In genomic region chr6:73695619-73696421, GRCh38 we compare ENCODE assay signal across 8 cellular contexts. TPM values are rescaled to one million over a fixed set of nuclear protein-coding genes. Genes with fewer than 3 reads are reported as not detected.
DNase-seq lines count a peak whose midpoint lies in the region; ATAC-seq lines count a peak whose summit lies in the region.

Gene CD109, plus strand, starts transcription at chr6:73696203. Its CDS starts 13 bp downstream, at chr6:73696216.

- H3K4me3 ChIP-seq in adipocyte (ENCODE audit: low read length), result peak within 1 kb of the TSS; percentile 86
- peak within 1 kb of the TSS; percentile 80 for H3K4me3 ChIP-seq in right cardiac atrium (ENCODE audit: low read length)

- intact Hi-C loops in right cardiac atrium (cut with DNase I), result no loop called here

- peaks cover 6% of the 10 kb centered on the region for H3K36me3 ChIP-seq in adipocyte (ENCODE audit: control insufficient read depth, insufficient read depth, low read length, severe bottlenecking)

- peak within 1 kb of the TSS; percentile 89 for H3K9ac ChIP-seq in adipocyte (ENCODE audit: low read length)

- H3K9me3 ChIP-seq in adipocyte (ENCODE audit: control insufficient read depth, low read length) (no peaks in the 10 kb centered on the region), right cardiac atrium (ENCODE audit: control insufficient read depth, low read length) (no peaks in the 10 kb centered on the region)

- H3K27me3 ChIP-seq in adipocyte (replicated peaks; ENCODE audit: control insufficient read depth, insufficient read depth, low read length) (no peaks in the 10 kb centered on the region), right cardiac atrium (ENCODE audit: control insufficient read depth, insufficient read depth) (no peaks in the 10 kb centered on the region)

- DNase-seq in COLO829 (ENCODE audit: low spot score), result peak; percentile 74
- DNase-seq in HS-5 (ENCODE audit: low read depth), result peak; percentile 64
- peak; percentile 14 for DNase-seq in T follicular helper cell (ENCODE audit: low read depth)
- peak; percentile 79 for DNase-seq in adipocyte (ENCODE audit: low read depth)
- peak; percentile 38 to 78 (median 77) for DNase-seq in right cardiac atrium
- DNase-seq in retina, result peak; percentile 83
- DNase-seq in NCI-H1436 (lab: John Stamatoyannopoulos, UW), result no peak

- ATAC-seq in GM21360 (IDR thresholded peaks at IDR 0.05; ENCODE audit: unreplicated experiment), result peak; percentile 60
- ATAC-seq in right cardiac atrium, result peak; percentile 91

- H3K4me1 ChIP-seq in adipocyte (ENCODE audit: control insufficient read depth, insufficient read depth, low read length), result peaks cover 29% of the 10 kb centered on the region
- no peaks in the 10 kb centered on the region for H3K4me1 ChIP-seq in right cardiac atrium (ENCODE audit: control insufficient read depth, insufficient read depth, low read length)

- WGBS in right cardiac atrium, result 4% methylated on average over 61 of the region's 61 CpGs

- peak within 1 kb of the TSS; percentile 71 for H3K27ac ChIP-seq in right cardiac atrium (ENCODE audit: low read length)

RNA-seq across cellular contexts. Expression of gene CD109, which starts in this region (rescaled TPM):
- total RNA-seq in right cardiac atrium, result 10 to 100 TPM; 18.4 to 36.5 (median 31.0) TPM
- polyA plus RNA-seq in right cardiac atrium, result 6.6 TPM
